In genomic region chr7:55299273-55299967, GRCh38 we compare ENCODE assay signal across 26 cellular contexts.
"Had no signal": no experiment of that assay in that cellular context is flagged by ENCODE, and none has a peak within 500 bp of the region (broad histone marks: within the 10 kb centered on the region; RNA-seq: fewer than 3 reads in every experiment).

No MANE protein-coding gene starts in this region.

- H3K36me3 ChIP-seq: gastroesophageal sphincter, left ventricle myocardium inferior, stomach, transverse colon, vagina had no signal

- H3K27ac ChIP-seq: coronary artery, epithelial cell of prostate, gastroesophageal sphincter, left ventricle myocardium inferior, stomach, transverse colon, vagina had no signal

- H3K27me3 ChIP-seq: transverse colon, vagina had no signal

- H3K4me1 ChIP-seq: gastroesophageal sphincter, left ventricle myocardium inferior, stomach, transverse colon, vagina had no signal

- H3K9me3 ChIP-seq: gastroesophageal sphincter, left ventricle myocardium inferior, stomach, transverse colon, vagina had no signal

- ATAC-seq: gastroesophageal sphincter; natural killer cell; sciatic nerve; stimulated activated effector memory CD8-positive, alpha-beta T cell treated with anti-CD3 and anti-CD28 coated beads, Interleukin-12 subunit alpha, Interleukin-12 subunit beta, amount 100 ng/mL, for 72 hours had no signal

- DNase-seq: activated CD4-positive, alpha-beta T cell treated with anti-CD3 and anti-CD28 coated beads for 4 hours; activated CD4-positive, alpha-beta T cell treated with anti-CD3 and anti-CD28 coated beads, Interleukin-2, amount 50 U/mL, for 48 hours; activated CD4-positive, CD25-positive, alpha-beta regulatory T cell; activated CD8-positive, alpha-beta memory T cell treated with anti-CD3 and anti-CD28 coated beads, Interleukin-2, amount 50 U/mL, for 48 hours; activated effector memory CD4-positive, alpha-beta T cell treated with Interleukin-2 at 50 U/mL for 16 hours; activated naive CD4-positive, alpha-beta T cell treated with anti-CD3 and anti-CD28 coated beads for 36 hours; activated naive CD8-positive, alpha-beta T cell treated with anti-CD3 and anti-CD28 coated beads, Interleukin-2, amount 10 ng/mL, durations not matched to agents 7 days and 5 days; activated T-cell treated with anti-CD3 and anti-CD28 coated beads, Interleukin-2, amount 50 U/mL, for 48 hours; amniotic stem cell; cerebellar nuclear complex; head of caudate nucleus; hypothalamus; left ventricle myocardium inferior; midbrain; natural killer cell; small intestine; stimulated activated CD4-positive, alpha-beta T cell treated with anti-CD3 and anti-CD28 coated beads, Interleukin-2, amount 100 ng/mL, for 24 hours; stomach; T1000; transverse colon had no signal

- H3K4me3 ChIP-seq: coronary artery, gastroesophageal sphincter, left ventricle myocardium inferior, stomach, transverse colon, vagina had no signal

- FAIRE-seq: small intestine had no signal
